Comparison of ENCODE assay signal across 27 cellular contexts in genomic region chr17:36889955-36890354, GRCh38. TPM values are rescaled to one million over a fixed set of nuclear protein-coding genes. Genes with fewer than 3 reads are reported as not detected.
"Had no signal": no experiment of that assay in that cellular context is flagged by ENCODE, and none has a peak within 500 bp of the region (broad histone marks: within the 10 kb centered on the region; RNA-seq: fewer than 3 reads in every experiment).

No MANE protein-coding gene starts in this region.

- H3K27ac ChIP-seq: ascending aorta, body of pancreas, SJSA1 had no signal

- H3K4me1 ChIP-seq: ascending aorta, body of pancreas, SJSA1 had no signal

- H3K27me3 ChIP-seq: ascending aorta, body of pancreas had no signal

- H3K4me3 ChIP-seq: ascending aorta, body of pancreas, SJSA1 had no signal

- H3K9me3 Mint-ChIP-seq: activated naive CD4-positive, alpha-beta T cell treated with anti-CD3 and anti-CD28 coated beads, Interleukin-2, amount 50 U/mL, for 24 hours; activated T-cell treated with anti-CD3 and anti-CD28 coated beads, Interleukin-2, amount 50 U/mL, for 24 hours; activated T-helper 1 cell treated with anti-CD3 and anti-CD28 coated beads, Interleukin-12 subunit alpha, Interleukin-12 subunit beta, Interleukin-2, Interleukin-4 antibody, amounts not matched to agents 30 ng/mL and 10 ng/mL and 1 ng/mL, durations not matched to agents 14 hours and 24 hours and 36 hours; central memory CD8-positive, alpha-beta T cell; WTC11 had no signal

- H3K9me3 ChIP-seq: ascending aorta, body of pancreas, SJSA1 had no signal

- H3K36me3 Mint-ChIP-seq: activated CD8-positive, alpha-beta memory T cell treated with anti-CD3 and anti-CD28 coated beads, Interleukin-2, amount 10 ng/mL, durations not matched to agents 7 days and 5 days; activated naive CD4-positive, alpha-beta T cell treated with anti-CD3 and anti-CD28 coated beads, Interleukin-2, amount 50 U/mL, for 24 hours; WTC11 had no signal

- H3K36me3 ChIP-seq: ascending aorta, SJSA1 had no signal

- H3K4me1 Mint-ChIP-seq: activated CD8-positive, alpha-beta memory T cell treated with anti-CD3 and anti-CD28 coated beads, Interleukin-2, amount 10 ng/mL, durations not matched to agents 7 days and 5 days; activated naive CD4-positive, alpha-beta T cell treated with anti-CD3 and anti-CD28 coated beads, Interleukin-2, amount 50 U/mL, for 24 hours; central memory CD8-positive, alpha-beta T cell had no signal

- H3K4me3 Mint-ChIP-seq: activated CD8-positive, alpha-beta memory T cell treated with anti-CD3 and anti-CD28 coated beads, Interleukin-2, amount 10 ng/mL, durations not matched to agents 7 days and 5 days; activated naive CD4-positive, alpha-beta T cell treated with anti-CD3 and anti-CD28 coated beads, Interleukin-2, amount 50 U/mL, for 24 hours; activated T-cell treated with anti-CD3 and anti-CD28 coated beads, Interleukin-2, amount 50 U/mL, for 24 hours; activated T-helper 1 cell treated with anti-CD3 and anti-CD28 coated beads, Interleukin-12 subunit alpha, Interleukin-12 subunit beta, Interleukin-2, Interleukin-4 antibody, amounts not matched to agents 30 ng/mL and 10 ng/mL and 1 ng/mL, durations not matched to agents 14 hours and 24 hours and 36 hours; central memory CD8-positive, alpha-beta T cell; T-helper 17 cell; WTC11 had no signal

- H3K27ac Mint-ChIP-seq: activated CD8-positive, alpha-beta memory T cell treated with anti-CD3 and anti-CD28 coated beads, Interleukin-2, amount 10 ng/mL, durations not matched to agents 7 days and 5 days; activated naive CD4-positive, alpha-beta T cell treated with anti-CD3 and anti-CD28 coated beads, Interleukin-2, amount 50 U/mL, for 24 hours; activated T-cell treated with anti-CD3 and anti-CD28 coated beads, Interleukin-2, amount 50 U/mL, for 24 hours; activated T-helper 1 cell treated with anti-CD3 and anti-CD28 coated beads, Interleukin-12 subunit alpha, Interleukin-12 subunit beta, Interleukin-2, Interleukin-4 antibody, amounts not matched to agents 30 ng/mL and 10 ng/mL and 1 ng/mL, durations not matched to agents 14 hours and 24 hours and 36 hours; T-helper 17 cell; WTC11 had no signal

- DNase-seq: activated CD4-positive, alpha-beta T cell treated with anti-CD3 and anti-CD28 coated beads for 48 hours; activated CD4-positive, alpha-beta T cell treated with anti-CD3 and anti-CD28 coated beads, Interleukin-2, amount 50 U/mL, for 4 hours; activated CD4-positive, CD25-positive, alpha-beta regulatory T cell treated with anti-CD3 and anti-CD28 coated beads, Interleukin-2, amount 50 U/mL, for 72 hours; activated CD8-positive, alpha-beta memory T cell treated with anti-CD3 and anti-CD28 coated beads, Interleukin-2, amount 10 ng/mL, durations not matched to agents 7 days and 5 days; activated effector memory CD4-positive, alpha-beta T cell treated with Interleukin-2 at 50 U/mL for 16 hours; activated naive CD4-positive, alpha-beta T cell; activated T-cell treated with anti-CD3 and anti-CD28 coated beads, Interleukin-2, amount 50 U/mL, for 24 hours; body of pancreas; KG1; NCI-H1092; NCI-H1417; NCI-H1930; NCI-H345; NCI-H510A; NCI-H526 treated with DMSO at 0.1 percent for 48 hours; NCI-H82; PC-3; SHP77; T-helper 17 cell; T1000 had no signal

RNA-seq across cellular contexts. Expression of gene LHX1, which starts 47.3 kb away (rescaled TPM):
- total RNA-seq: ascending aorta, body of pancreas, MCF 10A, PC-3, SJSA1, T-helper 17 cell had no signal
